In the genomic region with DNA sequence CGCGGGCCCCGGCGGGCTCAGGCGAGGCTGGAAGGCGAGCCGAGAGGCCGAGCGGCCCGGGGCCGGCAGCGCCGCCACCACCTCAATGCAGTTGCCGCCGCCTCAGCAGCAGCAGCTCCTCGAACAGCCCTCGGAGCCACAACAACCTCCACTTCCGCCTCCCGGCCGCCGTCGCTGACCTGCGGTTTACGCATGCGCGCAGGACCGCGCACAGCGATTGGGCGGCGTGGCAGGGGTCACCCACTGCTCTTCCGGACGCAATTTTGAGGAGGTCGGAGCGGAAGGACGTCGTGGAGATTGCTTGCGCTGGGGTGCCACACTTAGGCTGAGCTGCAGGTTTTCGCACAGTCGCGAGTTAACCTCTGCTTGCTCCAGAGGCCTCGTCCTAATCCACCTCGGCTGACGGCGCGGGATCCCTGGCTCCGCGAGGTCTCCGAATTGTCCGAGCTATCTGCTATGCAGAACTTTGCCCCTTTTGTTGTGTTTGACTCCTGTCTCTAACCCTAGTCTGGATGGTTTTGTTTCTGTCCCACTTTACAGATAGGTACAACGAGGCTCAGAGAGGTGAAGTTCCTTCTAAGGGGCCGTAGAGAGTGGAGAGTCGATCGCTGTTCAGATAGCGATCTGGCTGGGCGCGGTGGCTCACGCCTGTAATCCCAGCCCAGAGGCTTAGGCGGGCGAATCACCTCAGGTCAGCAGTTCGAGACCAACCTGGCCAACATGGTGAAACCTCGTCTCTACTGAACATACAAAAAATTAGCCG, we compare ENCODE assay signal across 2 cellular contexts.
TF ChIP-seq lines count a peak whose summit lies in the region.

A gene (plus strand): TSS at position 243 of the 763 bp plus-strand sequence. CDS start 6,657 bp downstream, outside the sequence.
A gene with protein sequence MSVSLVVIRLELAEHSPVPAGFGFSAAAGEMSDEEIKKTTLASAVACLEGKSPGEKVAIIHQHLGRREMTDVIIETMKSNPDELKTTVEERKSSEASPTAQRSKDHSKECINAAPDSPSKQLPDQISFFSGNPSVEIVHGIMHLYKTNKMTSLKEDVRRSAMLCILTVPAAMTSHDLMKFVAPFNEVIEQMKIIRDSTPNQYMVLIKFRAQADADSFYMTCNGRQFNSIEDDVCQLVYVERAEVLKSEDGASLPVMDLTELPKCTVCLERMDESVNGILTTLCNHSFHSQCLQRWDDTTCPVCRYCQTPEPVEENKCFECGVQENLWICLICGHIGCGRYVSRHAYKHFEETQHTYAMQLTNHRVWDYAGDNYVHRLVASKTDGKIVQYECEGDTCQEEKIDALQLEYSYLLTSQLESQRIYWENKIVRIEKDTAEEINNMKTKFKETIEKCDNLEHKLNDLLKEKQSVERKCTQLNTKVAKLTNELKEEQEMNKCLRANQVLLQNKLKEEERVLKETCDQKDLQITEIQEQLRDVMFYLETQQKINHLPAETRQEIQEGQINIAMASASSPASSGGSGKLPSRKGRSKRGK (minus strand): TSS at position 146 of the 763 bp plus-strand sequence. CDS start 164 bp downstream, outside the sequence.

TF ChIP-seq in IMR-90, 13 proteins besides CTCF, POLR2A, EP300 and RAD21:
- TF ChIP-seq NFE2L2 (IDR thresholded peaks at IDR 0.05; ENCODE audit: low read depth, low read length) (peak; percentile 9; the same call in 1 of the 2 replicates), SMC3 (IDR thresholded peaks at IDR 0.05; ENCODE audit: low read depth, low read length) (no peak), MXI1 (IDR thresholded peaks at IDR 0.05; ENCODE audit: borderline replicate concordance, low read depth, low read length) (peak; percentile 46; the same call in 1 of the 2 replicates), CEBPB (IDR thresholded peaks at IDR 0.05; ENCODE audit: low read depth, low read length) (peak; percentile 27; the same call in 1 of the 2 replicates), MAZ (IDR thresholded peaks at IDR 0.05; ENCODE audit: borderline replicate concordance, low read depth, low read length) (no peak; the same call in 1 of the 2 replicates), RFX5 (IDR thresholded peaks at IDR 0.05; ENCODE audit: low read depth, low read length) (no peak), CHD1 (IDR thresholded peaks at IDR 0.05; ENCODE audit: low read depth, low read length) (peak; percentile 26; the same call in 1 of the 2 replicates), FOS (IDR thresholded peaks at IDR 0.05; ENCODE audit: low read depth, low read length) (0 out of 2 replicates have a peak, but pooled peaks have one; percentile 1), BHLHE40 (IDR thresholded peaks at IDR 0.05; ENCODE audit: low read depth, low read length) (no peak), RCOR1 (IDR thresholded peaks at IDR 0.05; ENCODE audit: insufficient replicate concordance, low read length) (peak; percentile 55), MAFK (IDR thresholded peaks at IDR 0.05; ENCODE audit: low read depth, low read length) (no peak)
- TF ChIP-seq, protein P1, sequence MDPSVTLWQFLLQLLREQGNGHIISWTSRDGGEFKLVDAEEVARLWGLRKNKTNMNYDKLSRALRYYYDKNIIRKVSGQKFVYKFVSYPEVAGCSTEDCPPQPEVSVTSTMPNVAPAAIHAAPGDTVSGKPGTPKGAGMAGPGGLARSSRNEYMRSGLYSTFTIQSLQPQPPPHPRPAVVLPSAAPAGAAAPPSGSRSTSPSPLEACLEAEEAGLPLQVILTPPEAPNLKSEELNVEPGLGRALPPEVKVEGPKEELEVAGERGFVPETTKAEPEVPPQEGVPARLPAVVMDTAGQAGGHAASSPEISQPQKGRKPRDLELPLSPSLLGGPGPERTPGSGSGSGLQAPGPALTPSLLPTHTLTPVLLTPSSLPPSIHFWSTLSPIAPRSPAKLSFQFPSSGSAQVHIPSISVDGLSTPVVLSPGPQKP (IDR thresholded peaks at IDR 0.05; ENCODE audit: borderline replicate concordance, low read depth, low read length) = 0 out of 2 replicates have a peak, but pooled peaks have one; percentile 10
- TF ChIP-seq, protein P2, sequence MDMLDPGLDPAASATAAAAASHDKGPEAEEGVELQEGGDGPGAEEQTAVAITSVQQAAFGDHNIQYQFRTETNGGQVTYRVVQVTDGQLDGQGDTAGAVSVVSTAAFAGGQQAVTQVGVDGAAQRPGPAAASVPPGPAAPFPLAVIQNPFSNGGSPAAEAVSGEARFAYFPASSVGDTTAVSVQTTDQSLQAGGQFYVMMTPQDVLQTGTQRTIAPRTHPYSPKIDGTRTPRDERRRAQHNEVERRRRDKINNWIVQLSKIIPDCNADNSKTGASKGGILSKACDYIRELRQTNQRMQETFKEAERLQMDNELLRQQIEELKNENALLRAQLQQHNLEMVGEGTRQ (IDR thresholded peaks at IDR 0.05; ENCODE audit: low read depth, low read length) = no peak; the same call in 1 of the 2 replicates

TF ChIP-seq in endothelial cell of umbilical vein, 7 proteins besides CTCF, POLR2A, EP300 and RAD21:
- TF ChIP-seq MYC (IDR thresholded peaks at IDR 0.05; ENCODE audit: low read depth, low read length) (peak; percentile 40), GATA2 (IDR thresholded peaks at IDR 0.05; ENCODE audit: insufficient read depth, insufficient read length, low read depth, low read length) (peak; percentile 63), JUN (IDR thresholded peaks at IDR 0.05; ENCODE audit: borderline replicate concordance, insufficient read depth, insufficient read length, low read depth) (no peak), POLR2AphosphoS5 (IDR thresholded peaks at IDR 0.05; ENCODE audit: insufficient read depth, low read depth, low read length) (peak; percentile 96)
